ENCODE assay signal across 1 cellular context in the genomic region with DNA sequence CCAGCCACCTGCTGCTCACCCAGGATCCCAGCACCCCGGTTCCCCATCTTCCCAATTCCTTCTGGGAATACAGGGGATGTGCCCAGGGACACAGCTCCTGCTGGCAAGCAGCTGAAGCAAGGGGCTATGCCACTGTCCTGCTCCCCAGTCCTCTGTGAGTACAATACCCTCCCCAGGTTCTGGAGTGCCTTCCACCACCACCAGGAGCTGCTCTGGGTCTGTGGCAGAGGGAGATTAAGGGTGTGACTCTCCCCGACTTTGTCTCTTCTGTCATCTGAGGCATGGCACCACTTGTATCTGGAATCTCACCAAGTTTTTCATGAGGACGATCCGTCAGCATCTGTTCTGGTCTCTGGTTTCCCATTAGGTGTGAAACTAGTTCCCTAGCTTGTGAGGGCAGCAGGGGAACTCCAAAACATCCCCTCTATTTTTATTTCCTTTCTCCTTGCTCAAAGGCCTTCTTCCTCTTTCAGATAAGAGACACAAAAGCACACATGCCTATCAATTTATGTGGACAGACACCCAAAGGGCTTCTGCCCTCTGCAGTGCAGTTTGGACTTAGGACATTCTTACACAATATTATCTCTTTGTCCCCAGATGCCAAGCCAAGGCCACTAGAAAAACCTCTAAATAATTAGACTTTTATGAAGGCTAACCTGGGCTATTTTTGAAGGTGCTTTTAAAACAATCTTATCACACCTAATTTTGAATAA.
TF ChIP-seq lines count a peak whose summit lies in the region.

No MANE protein-coding gene starts in this region.

TF ChIP-seq in HepG2, 621 proteins besides CTCF, POLR2A, EP300 and RAD21 (continued from another document and continues in another):
- TF ChIP-seq, protein P1, sequence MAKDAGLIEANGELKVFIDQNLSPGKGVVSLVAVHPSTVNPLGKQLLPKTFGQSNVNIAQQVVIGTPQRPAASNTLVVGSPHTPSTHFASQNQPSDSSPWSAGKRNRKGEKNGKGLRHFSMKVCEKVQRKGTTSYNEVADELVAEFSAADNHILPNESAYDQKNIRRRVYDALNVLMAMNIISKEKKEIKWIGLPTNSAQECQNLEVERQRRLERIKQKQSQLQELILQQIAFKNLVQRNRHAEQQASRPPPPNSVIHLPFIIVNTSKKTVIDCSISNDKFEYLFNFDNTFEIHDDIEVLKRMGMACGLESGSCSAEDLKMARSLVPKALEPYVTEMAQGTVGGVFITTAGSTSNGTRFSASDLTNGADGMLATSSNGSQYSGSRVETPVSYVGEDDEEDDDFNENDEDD (CRISPR knock-in tag; IDR thresholded peaks at IDR 0.05; ENCODE audit: borderline replicate concordance) = peak; percentile 12; the same call in 1 of the 2 replicates
- TF ChIP-seq, protein P2, sequence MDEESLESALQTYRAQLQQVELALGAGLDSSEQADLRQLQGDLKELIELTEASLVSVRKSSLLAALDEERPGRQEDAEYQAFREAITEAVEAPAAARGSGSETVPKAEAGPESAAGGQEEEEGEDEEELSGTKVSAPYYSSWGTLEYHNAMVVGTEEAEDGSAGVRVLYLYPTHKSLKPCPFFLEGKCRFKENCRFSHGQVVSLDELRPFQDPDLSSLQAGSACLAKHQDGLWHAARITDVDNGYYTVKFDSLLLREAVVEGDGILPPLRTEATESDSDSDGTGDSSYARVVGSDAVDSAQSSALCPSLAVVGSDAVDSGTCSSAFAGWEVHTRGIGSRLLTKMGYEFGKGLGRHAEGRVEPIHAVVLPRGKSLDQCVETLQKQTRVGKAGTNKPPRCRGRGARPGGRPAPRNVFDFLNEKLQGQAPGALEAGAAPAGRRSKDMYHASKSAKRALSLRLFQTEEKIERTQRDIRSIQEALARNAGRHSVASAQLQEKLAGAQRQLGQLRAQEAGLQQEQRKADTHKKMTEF (CRISPR knock-in tag; IDR thresholded peaks at IDR 0.05) = peak; percentile 87
- TF ChIP-seq RXRA (CRISPR knock-in tag; IDR thresholded peaks at IDR 0.05) = peak; percentile 9; the same call in 1 of the 2 replicates
- peak; percentile 56 for TF ChIP-seq THAP11 (CRISPR knock-in tag; IDR thresholded peaks at IDR 0.05)
- peak; percentile 86 for TF ChIP-seq FOXA3 (CRISPR knock-in tag; IDR thresholded peaks at IDR 0.05)
- 0 out of 2 replicates have a peak, but pooled peaks have one; percentile 21 for TF ChIP-seq ZNF256 (CRISPR knock-in tag; conservative IDR thresholded peaks at IDR 0.05)
- TF ChIP-seq, protein P3, sequence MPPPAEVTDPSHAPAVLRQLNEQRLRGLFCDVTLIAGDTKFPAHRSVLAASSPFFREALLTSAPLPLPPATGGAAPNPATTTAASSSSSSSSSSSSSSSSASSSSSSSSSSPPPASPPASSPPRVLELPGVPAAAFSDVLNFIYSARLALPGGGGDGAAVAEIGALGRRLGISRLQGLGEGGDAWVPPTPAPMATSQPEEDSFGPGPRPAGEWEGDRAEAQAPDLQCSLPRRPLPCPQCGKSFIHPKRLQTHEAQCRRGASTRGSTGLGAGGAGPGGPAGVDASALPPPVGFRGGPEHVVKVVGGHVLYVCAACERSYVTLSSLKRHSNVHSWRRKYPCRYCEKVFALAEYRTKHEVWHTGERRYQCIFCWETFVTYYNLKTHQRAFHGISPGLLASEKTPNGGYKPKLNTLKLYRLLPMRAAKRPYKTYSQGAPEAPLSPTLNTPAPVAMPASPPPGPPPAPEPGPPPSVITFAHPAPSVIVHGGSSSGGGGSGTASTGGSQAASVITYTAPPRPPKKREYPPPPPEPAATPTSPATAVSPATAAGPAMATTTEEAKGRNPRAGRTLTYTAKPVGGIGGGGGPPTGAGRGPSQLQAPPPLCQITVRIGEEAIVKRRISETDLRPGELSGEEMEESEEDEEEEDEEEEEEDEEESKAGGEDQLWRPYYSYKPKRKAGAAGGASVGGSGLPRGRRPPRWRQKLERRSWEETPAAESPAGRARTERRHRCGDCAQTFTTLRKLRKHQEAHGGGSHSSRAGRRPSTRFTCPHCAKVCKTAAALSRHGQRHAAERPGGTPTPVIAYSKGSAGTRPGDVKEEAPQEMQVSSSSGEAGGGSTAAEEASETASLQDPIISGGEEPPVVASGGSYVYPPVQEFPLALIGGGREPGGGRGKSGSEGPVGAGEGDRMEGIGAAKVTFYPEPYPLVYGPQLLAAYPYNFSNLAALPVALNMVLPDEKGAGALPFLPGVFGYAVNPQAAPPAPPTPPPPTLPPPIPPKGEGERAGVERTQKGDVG (CRISPR knock-in tag; IDR thresholded peaks at IDR 0.05; ENCODE audit: borderline replicate concordance) = 0 out of 2 replicates have a peak, but pooled peaks have one; percentile 21
- no peak for TF ChIP-seq JUNB (CRISPR knock-in tag; IDR thresholded peaks at IDR 0.05; ENCODE audit: borderline replicate concordance)
- peak; percentile 35 for TF ChIP-seq ZFX (CRISPR knock-in tag; IDR thresholded peaks at IDR 0.05; ENCODE audit: low read depth)
- TF ChIP-seq, protein P4, sequence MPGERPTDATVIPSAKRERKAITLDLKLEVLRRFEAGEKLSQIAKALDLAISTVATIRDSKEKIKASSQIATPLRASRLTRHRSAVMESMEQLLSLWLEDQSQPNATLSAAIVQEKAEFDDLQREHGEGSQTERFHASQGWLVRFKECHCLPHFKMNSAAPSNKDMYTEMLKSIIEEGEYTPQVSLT (CRISPR knock-in tag; IDR thresholded peaks at IDR 0.05; ENCODE audit: borderline replicate concordance, low read depth) = no peak
- TF ChIP-seq DMAP1 (CRISPR knock-in tag; IDR thresholded peaks at IDR 0.05) = no peak; the same call in 1 of the 2 replicates
- TF ChIP-seq MIER2 (CRISPR knock-in tag; IDR thresholded peaks at IDR 0.05) = no peak; the same call in 1 of the 2 replicates
- 0 out of 2 replicates have a peak, but pooled peaks have one; percentile 28 for TF ChIP-seq NRL (CRISPR knock-in tag; IDR thresholded peaks at IDR 0.05; ENCODE audit: borderline replicate concordance)
- peak; percentile 94 for TF ChIP-seq MIXL1 (CRISPR knock-in tag; IDR thresholded peaks at IDR 0.05)
- no peak for TF ChIP-seq POLR2AphosphoS5 (IDR thresholded peaks at IDR 0.05; ENCODE audit: low read depth, low read length)
- peak; percentile 55; the same call in 1 of the 2 replicates for TF ChIP-seq ZFP82 (CRISPR knock-in tag; IDR thresholded peaks at IDR 0.05; ENCODE audit: borderline replicate concordance)
- TF ChIP-seq, protein P5, sequence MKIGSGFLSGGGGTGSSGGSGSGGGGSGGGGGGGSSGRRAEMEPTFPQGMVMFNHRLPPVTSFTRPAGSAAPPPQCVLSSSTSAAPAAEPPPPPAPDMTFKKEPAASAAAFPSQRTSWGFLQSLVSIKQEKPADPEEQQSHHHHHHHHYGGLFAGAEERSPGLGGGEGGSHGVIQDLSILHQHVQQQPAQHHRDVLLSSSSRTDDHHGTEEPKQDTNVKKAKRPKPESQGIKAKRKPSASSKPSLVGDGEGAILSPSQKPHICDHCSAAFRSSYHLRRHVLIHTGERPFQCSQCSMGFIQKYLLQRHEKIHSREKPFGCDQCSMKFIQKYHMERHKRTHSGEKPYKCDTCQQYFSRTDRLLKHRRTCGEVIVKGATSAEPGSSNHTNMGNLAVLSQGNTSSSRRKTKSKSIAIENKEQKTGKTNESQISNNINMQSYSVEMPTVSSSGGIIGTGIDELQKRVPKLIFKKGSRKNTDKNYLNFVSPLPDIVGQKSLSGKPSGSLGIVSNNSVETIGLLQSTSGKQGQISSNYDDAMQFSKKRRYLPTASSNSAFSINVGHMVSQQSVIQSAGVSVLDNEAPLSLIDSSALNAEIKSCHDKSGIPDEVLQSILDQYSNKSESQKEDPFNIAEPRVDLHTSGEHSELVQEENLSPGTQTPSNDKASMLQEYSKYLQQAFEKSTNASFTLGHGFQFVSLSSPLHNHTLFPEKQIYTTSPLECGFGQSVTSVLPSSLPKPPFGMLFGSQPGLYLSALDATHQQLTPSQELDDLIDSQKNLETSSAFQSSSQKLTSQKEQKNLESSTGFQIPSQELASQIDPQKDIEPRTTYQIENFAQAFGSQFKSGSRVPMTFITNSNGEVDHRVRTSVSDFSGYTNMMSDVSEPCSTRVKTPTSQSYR (CRISPR knock-in tag; IDR thresholded peaks at IDR 0.05; ENCODE audit: borderline replicate concordance) = peak; percentile 60; the same call in 1 of the 2 replicates
- TF ChIP-seq SMC3 (IDR thresholded peaks at IDR 0.05; ENCODE audit: low read length) = peak; percentile 27; the same call in 1 of the 2 replicates
- no peak for TF ChIP-seq ZNF337 (CRISPR knock-in tag; IDR thresholded peaks at IDR 0.05; ENCODE audit: borderline replicate concordance, low read depth)
- TF ChIP-seq, protein P6, sequence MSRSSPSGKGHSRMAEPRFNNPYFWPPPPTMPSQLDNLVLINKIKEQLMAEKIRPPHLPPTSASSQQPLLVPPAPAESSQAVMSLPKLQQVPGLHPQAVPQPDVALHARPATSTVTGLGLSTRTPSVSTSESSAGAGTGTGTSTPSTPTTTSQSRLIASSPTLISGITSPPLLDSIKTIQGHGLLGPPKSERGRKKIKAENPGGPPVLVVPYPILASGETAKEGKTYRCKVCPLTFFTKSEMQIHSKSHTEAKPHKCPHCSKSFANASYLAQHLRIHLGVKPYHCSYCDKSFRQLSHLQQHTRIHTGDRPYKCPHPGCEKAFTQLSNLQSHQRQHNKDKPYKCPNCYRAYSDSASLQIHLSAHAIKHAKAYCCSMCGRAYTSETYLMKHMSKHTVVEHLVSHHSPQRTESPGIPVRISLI (CRISPR knock-in tag; IDR thresholded peaks at IDR 0.05; ENCODE audit: borderline replicate concordance) = no peak
- no peak for TF ChIP-seq ATM (IDR thresholded peaks at IDR 0.05; ENCODE audit: borderline replicate concordance)
- 0 out of 2 replicates have a peak, but pooled peaks have one; percentile 19 for TF ChIP-seq ZNF768 (CRISPR knock-in tag; IDR thresholded peaks at IDR 0.05)
- TF ChIP-seq SOX13 (IDR thresholded peaks at IDR 0.05) = peak; percentile 90
- peak in 1 of 2 experiments; percentile 98; a peak in 2 of 4 replicates for TF ChIP-seq SOX13 (CRISPR knock-in tag; conservative IDR thresholded peaks at IDR 0.05 in 1 of 2, IDR thresholded peaks at IDR 0.05 in 1 of 2)
- TF ChIP-seq NFIC (IDR thresholded peaks at IDR 0.05; ENCODE audit: low read length) = peak; percentile 92
- TF ChIP-seq, protein P7, sequence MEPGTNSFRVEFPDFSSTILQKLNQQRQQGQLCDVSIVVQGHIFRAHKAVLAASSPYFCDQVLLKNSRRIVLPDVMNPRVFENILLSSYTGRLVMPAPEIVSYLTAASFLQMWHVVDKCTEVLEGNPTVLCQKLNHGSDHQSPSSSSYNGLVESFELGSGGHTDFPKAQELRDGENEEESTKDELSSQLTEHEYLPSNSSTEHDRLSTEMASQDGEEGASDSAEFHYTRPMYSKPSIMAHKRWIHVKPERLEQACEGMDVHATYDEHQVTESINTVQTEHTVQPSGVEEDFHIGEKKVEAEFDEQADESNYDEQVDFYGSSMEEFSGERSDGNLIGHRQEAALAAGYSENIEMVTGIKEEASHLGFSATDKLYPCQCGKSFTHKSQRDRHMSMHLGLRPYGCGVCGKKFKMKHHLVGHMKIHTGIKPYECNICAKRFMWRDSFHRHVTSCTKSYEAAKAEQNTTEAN (CRISPR knock-in tag; conservative IDR thresholded peaks at IDR 0.05) = 0 out of 2 replicates have a peak, but pooled peaks have one; percentile 21
- 0 out of 2 replicates have a peak, but pooled peaks have one; percentile 42 for TF ChIP-seq YEATS2 (CRISPR knock-in tag; IDR thresholded peaks at IDR 0.05; ENCODE audit: borderline replicate concordance)
- TF ChIP-seq SP5 (CRISPR knock-in tag; IDR thresholded peaks at IDR 0.05; ENCODE audit: borderline replicate concordance, low read depth) = peak; percentile 61; the same call in 1 of the 2 replicates
- TF ChIP-seq NCOA2 (CRISPR knock-in tag; IDR thresholded peaks at IDR 0.05) = peak; percentile 98
- TF ChIP-seq AKAP8 (CRISPR knock-in tag; IDR thresholded peaks at IDR 0.05) = 0 out of 2 replicates have a peak, but pooled peaks have one; percentile 46
- TF ChIP-seq, protein P8, sequence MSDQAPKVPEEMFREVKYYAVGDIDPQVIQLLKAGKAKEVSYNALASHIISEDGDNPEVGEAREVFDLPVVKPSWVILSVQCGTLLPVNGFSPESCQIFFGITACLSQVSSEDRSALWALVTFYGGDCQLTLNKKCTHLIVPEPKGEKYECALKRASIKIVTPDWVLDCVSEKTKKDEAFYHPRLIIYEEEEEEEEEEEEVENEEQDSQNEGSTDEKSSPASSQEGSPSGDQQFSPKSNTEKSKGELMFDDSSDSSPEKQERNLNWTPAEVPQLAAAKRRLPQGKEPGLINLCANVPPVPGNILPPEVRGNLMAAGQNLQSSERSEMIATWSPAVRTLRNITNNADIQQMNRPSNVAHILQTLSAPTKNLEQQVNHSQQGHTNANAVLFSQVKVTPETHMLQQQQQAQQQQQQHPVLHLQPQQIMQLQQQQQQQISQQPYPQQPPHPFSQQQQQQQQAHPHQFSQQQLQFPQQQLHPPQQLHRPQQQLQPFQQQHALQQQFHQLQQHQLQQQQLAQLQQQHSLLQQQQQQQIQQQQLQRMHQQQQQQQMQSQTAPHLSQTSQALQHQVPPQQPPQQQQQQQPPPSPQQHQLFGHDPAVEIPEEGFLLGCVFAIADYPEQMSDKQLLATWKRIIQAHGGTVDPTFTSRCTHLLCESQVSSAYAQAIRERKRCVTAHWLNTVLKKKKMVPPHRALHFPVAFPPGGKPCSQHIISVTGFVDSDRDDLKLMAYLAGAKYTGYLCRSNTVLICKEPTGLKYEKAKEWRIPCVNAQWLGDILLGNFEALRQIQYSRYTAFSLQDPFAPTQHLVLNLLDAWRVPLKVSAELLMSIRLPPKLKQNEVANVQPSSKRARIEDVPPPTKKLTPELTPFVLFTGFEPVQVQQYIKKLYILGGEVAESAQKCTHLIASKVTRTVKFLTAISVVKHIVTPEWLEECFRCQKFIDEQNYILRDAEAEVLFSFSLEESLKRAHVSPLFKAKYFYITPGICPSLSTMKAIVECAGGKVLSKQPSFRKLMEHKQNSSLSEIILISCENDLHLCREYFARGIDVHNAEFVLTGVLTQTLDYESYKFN (CRISPR knock-in tag; conservative IDR thresholded peaks at IDR 0.05) = peak; percentile 96
- TF ChIP-seq, protein P9, sequence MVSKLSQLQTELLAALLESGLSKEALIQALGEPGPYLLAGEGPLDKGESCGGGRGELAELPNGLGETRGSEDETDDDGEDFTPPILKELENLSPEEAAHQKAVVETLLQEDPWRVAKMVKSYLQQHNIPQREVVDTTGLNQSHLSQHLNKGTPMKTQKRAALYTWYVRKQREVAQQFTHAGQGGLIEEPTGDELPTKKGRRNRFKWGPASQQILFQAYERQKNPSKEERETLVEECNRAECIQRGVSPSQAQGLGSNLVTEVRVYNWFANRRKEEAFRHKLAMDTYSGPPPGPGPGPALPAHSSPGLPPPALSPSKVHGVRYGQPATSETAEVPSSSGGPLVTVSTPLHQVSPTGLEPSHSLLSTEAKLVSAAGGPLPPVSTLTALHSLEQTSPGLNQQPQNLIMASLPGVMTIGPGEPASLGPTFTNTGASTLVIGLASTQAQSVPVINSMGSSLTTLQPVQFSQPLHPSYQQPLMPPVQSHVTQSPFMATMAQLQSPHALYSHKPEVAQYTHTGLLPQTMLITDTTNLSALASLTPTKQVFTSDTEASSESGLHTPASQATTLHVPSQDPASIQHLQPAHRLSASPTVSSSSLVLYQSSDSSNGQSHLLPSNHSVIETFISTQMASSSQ (IDR thresholded peaks at IDR 0.05; ENCODE audit: low read depth) = 0 out of 2 replicates have a peak, but pooled peaks have one; percentile 26
- TF ChIP-seq, protein P9 (CRISPR knock-in tag; IDR thresholded peaks at IDR 0.05; ENCODE audit: borderline replicate concordance) = peak; percentile 58; the same call in 1 of the 2 replicates
